Comparison of ENCODE assay signal across 27 cellular contexts in the genomic region with DNA sequence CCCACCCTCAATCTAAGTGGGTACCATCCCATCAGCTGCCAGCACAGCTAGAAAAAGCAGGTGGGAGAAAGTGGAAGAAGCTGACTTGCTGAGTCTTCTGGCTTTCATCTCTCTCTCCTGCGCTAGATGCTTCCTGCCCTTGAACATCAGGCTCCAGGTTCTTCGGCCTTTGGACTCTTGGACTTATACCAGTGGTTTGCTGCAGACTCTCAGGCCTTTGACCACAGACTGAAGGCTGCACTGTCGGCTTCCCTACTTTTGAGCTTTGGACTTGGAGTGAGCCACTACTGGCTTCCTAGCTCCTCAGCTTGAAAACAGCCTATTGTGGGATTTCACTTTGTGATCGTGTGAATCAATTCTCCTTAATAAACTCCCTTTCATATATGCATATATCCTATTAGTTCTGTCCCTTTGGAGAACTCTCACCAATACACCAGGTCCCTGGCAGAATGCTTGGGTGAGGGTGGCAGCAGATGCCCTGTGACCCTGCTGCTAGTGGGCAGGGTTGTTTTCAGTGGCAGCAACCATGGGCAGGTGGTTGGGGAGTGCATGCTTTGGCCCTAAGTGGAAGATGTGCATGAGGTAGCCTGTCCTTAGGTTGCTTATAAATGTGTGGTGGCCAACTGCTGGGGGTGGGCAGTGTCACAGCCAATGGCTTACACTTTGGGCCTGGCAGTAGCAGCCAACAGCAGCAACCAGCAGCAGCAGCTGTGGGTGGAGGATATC. TPM values are rescaled to one million over a fixed set of nuclear protein-coding genes. Genes with fewer than 3 reads are reported as not detected.
DNase-seq lines count a peak whose midpoint lies in the region; ATAC-seq and TF ChIP-seq lines count a peak whose summit lies in the region.
"Had no signal": no experiment of that assay in that cellular context is flagged by ENCODE, and none has a peak within 500 bp of the region (broad histone marks: within the 10 kb centered on the region; RNA-seq: fewer than 3 reads in every experiment).

No MANE protein-coding gene starts in this region.

- peaks cover 3% of the 10 kb centered on the region for H3K9me3 ChIP-seq in hepatocyte (ENCODE audit: low read depth)

- H3K36me3 Mint-ChIP-seq in activated CD8-positive, alpha-beta memory T cell treated with anti-CD3 and anti-CD28 coated beads, Interleukin-2, amount 10 ng/mL, durations not matched to agents 7 days and 5 days = peaks cover 2% of the 10 kb centered on the region
- H3K36me3 Mint-ChIP-seq in stimulated activated naive B cell treated with anti-CD40 and anti-IgM and Interleukin-4, amounts not matched to agents 10 μg/mL and 1 μg/mL and 100 μg/mL, for 72 hours = peaks cover 2 to 17% of the 10 kb centered on the region in 2 donors
- H3K36me3 Mint-ChIP-seq: CD4-positive, CD25-positive, alpha-beta regulatory T cell had no signal

- H3K79me2 ChIP-seq in hepatocyte = no peaks in the 10 kb centered on the region

- H3K36me3 ChIP-seq in hepatocyte (replicated peaks; ENCODE audit: insufficient read depth, low read depth) = no peaks in the 10 kb centered on the region
- H3K36me3 ChIP-seq: SJCRH30 had no signal

- H3K27ac ChIP-seq in hepatocyte = no peak overlapping the region
- H3K27ac ChIP-seq: BLaER1, SJCRH30 had no signal

- CTCF ChIA-PET in activated CD8-positive, alpha-beta memory T cell treated with anti-CD3 and anti-CD28 coated beads, Interleukin-2, amount 10 ng/mL, durations not matched to agents 7 days and 5 days (lab: Charles Lee) = interaction anchor here (1.4 to 1.6 kb wide), 2 partner anchors 11 to 33 kb away, joined by 3 to 4 read pairs; a partner anchor contains a TSS

- H3K27me3 ChIP-seq in hepatocyte = no peaks in the 10 kb centered on the region
- H3K27me3 ChIP-seq: BLaER1, SJCRH30 had no signal

- ATAC-seq in activated CD8-positive, alpha-beta memory T cell treated with anti-CD3 and anti-CD28 coated beads, Interleukin-2, amount 10 ng/mL, durations not matched to agents 7 days and 5 days = peak; percentile 16
- peak in 1 of 2 donors; percentile 12 for ATAC-seq in stimulated activated naive B cell treated with anti-CD40 and anti-IgM and Interleukin-4, amounts not matched to agents 10 μg/mL and 1 μg/mL and 100 μg/mL, for 72 hours (replicated peaks)
- ATAC-seq in GM19397 (IDR thresholded peaks at IDR 0.05; ENCODE audit: unreplicated experiment) = no peak
- ATAC-seq: K562, Right ventricle myocardium inferior had no signal

- no peak for TF ChIP-seq CTCF in hepatocyte (IDR thresholded peaks at IDR 0.05; ENCODE audit: poor library complexity)

- no peak overlapping the region for H3K4me3 Mint-ChIP-seq in activated CD8-positive, alpha-beta memory T cell treated with anti-CD3 and anti-CD28 coated beads, Interleukin-2, amount 10 ng/mL, durations not matched to agents 7 days and 5 days
- no peak overlapping the region for H3K4me3 Mint-ChIP-seq in stimulated activated naive B cell treated with anti-CD40 and anti-IgM and Interleukin-4, amounts not matched to agents 10 μg/mL and 1 μg/mL and 100 μg/mL, for 72 hours
- H3K4me3 Mint-ChIP-seq: CD4-positive, CD25-positive, alpha-beta regulatory T cell had no signal

- H3K4me1 Mint-ChIP-seq in activated CD8-positive, alpha-beta memory T cell treated with anti-CD3 and anti-CD28 coated beads, Interleukin-2, amount 10 ng/mL, durations not matched to agents 7 days and 5 days = peaks cover 12% of the 10 kb centered on the region
- peaks cover 4 to 13% of the 10 kb centered on the region in 2 donors for H3K4me1 Mint-ChIP-seq in stimulated activated naive B cell treated with anti-CD40 and anti-IgM and Interleukin-4, amounts not matched to agents 10 μg/mL and 1 μg/mL and 100 μg/mL, for 72 hours
- H3K4me1 Mint-ChIP-seq: CD4-positive, CD25-positive, alpha-beta regulatory T cell had no signal

- H3K4me3 ChIP-seq in hepatocyte = no peak overlapping the region
- H3K4me3 ChIP-seq: BLaER1, K562, SJCRH30 had no signal

- H3K9me3 Mint-ChIP-seq in activated CD8-positive, alpha-beta memory T cell treated with anti-CD3 and anti-CD28 coated beads, Interleukin-2, amount 10 ng/mL, durations not matched to agents 7 days and 5 days (ENCODE audit: low read depth) = peaks cover 2% of the 10 kb centered on the region
- peaks cover 6 to 17% of the 10 kb centered on the region in 2 donors for H3K9me3 Mint-ChIP-seq in stimulated activated naive B cell treated with anti-CD40 and anti-IgM and Interleukin-4, amounts not matched to agents 10 μg/mL and 1 μg/mL and 100 μg/mL, for 72 hours

- DNase-seq in activated CD8-positive, alpha-beta memory T cell treated with anti-CD3 and anti-CD28 coated beads, Interleukin-2, amount 10 ng/mL, durations not matched to agents 7 days and 5 days = no peak
- DNase-seq in activated CD8-positive, alpha-beta memory T cell treated with anti-CD3 and anti-CD28 coated beads, Interleukin-2, amount 50 U/mL, for 4 hours = no peak
- DNase-seq in hepatocyte (ENCODE audit: low spot score) = peak; percentile 16
- DNase-seq in mucosa of gallbladder (ENCODE audit: low spot score) = peak; percentile 72
- no peak for DNase-seq in stimulated activated naive B cell treated with anti-CD40 and anti-IgM and Interleukin-4, amounts not matched to agents 10 μg/mL and 1 μg/mL and 100 μg/mL, for 72 hours
- DNase-seq in NCI-H526 treated with DMSO at 0.1 percent for 48 hours (lab: John Stamatoyannopoulos, UW) = no peak
- no peak for DNase-seq in HCEC 1CT
- DNase-seq: CD4-positive, CD25-positive, alpha-beta regulatory T cell; GDM1; H7; Kasumi-1; NCI-H1092 treated with DMSO at 0.1 percent for 48 hours; NCI-H1436; NCI-H187; NCI-H2171 treated with DMSO at 0.1 percent for 48 hours; NCI-H345; NCI-H524; NCI-H774; SJCRH30 had no signal

- no peak overlapping the region for H3K4me2 ChIP-seq in hepatocyte
- H3K4me2 ChIP-seq: BLaER1 had no signal

- peaks cover 4% of the 10 kb centered on the region for H3K4me1 ChIP-seq in hepatocyte (ENCODE audit: insufficient read depth)
- H3K4me1 ChIP-seq: BLaER1, SJCRH30 had no signal

- peaks cover 35% of the 10 kb centered on the region for H3K27me3 Mint-ChIP-seq in activated CD8-positive, alpha-beta memory T cell treated with anti-CD3 and anti-CD28 coated beads, Interleukin-2, amount 10 ng/mL, durations not matched to agents 7 days and 5 days
- peaks cover 12 to 23% of the 10 kb centered on the region in 2 donors for H3K27me3 Mint-ChIP-seq in stimulated activated naive B cell treated with anti-CD40 and anti-IgM and Interleukin-4, amounts not matched to agents 10 μg/mL and 1 μg/mL and 100 μg/mL, for 72 hours

- H3K9me2 ChIP-seq in hepatocyte (replicated peaks; ENCODE audit: insufficient read depth) = no peaks in the 10 kb centered on the region

- H2AFZ ChIP-seq in hepatocyte = no peak overlapping the region

- H4K20me1 ChIP-seq in hepatocyte (ENCODE audit: insufficient read depth, poor library complexity, severe bottlenecking) = no peaks in the 10 kb centered on the region
- H4K20me1 ChIP-seq: BLaER1 had no signal

- H3K27ac Mint-ChIP-seq in activated CD8-positive, alpha-beta memory T cell treated with anti-CD3 and anti-CD28 coated beads, Interleukin-2, amount 10 ng/mL, durations not matched to agents 7 days and 5 days = no peak overlapping the region
- H3K27ac Mint-ChIP-seq in stimulated activated naive B cell treated with anti-CD40 and anti-IgM and Interleukin-4, amounts not matched to agents 10 μg/mL and 1 μg/mL and 100 μg/mL, for 72 hours = peak overlapping the region; percentile 59
- H3K27ac Mint-ChIP-seq: CD4-positive, CD25-positive, alpha-beta regulatory T cell had no signal

- 85% methylated on average over 4 of the region's 4 CpGs for WGBS in hepatocyte (ENCODE audit: low lambda C conversion rate, missing lambda C conversion rate)

RNA-seq across cellular contexts. Expression of a gene that starts 10.8 kb away (rescaled TPM):
- total RNA-seq in activated CD8-positive, alpha-beta memory T cell treated with anti-CD3 and anti-CD28 coated beads, Interleukin-2, amount 10 ng/mL, durations not matched to agents 7 days and 5 days = not detected
- not detected in 2 replicates for total RNA-seq in hepatocyte
- not detected in 2 replicates for polyA plus RNA-seq in hepatocyte
- total RNA-seq in mucosa of gallbladder = not detected
- total RNA-seq: CD4-positive, CD25-positive, alpha-beta regulatory T cell; H7; HT1080; K562; M059J; Right ventricle myocardium inferior; RPMI7951; SJCRH30 had no signal
- polyA plus RNA-seq: AG04450; CD4-positive, CD25-positive, alpha-beta regulatory T cell; K562 had no signal

Comparison
In these comparisons a context has a peak if more than half of its experiments do, and no peak if none do; other contexts are left out.
1. DNase-seq: peak in hepatocyte (single experiment) and mucosa of gallbladder (single experiment); none in activated CD8-positive, alpha-beta memory T cell treated with anti-CD3 and anti-CD28 coated beads, Interleukin-2, amount 10 ng/mL, durations not matched to agents 7 days and 5 days (single experiment), activated CD8-positive, alpha-beta memory T cell treated with anti-CD3 and anti-CD28 coated beads, Interleukin-2, amount 50 U/mL, for 4 hours (single experiment), stimulated activated naive B cell treated with anti-CD40 and anti-IgM and Interleukin-4, amounts not matched to agents 10 μg/mL and 1 μg/mL and 100 μg/mL, for 72 hours (single experiment), NCI-H526 treated with DMSO at 0.1 percent for 48 hours (single experiment) and HCEC 1CT (single experiment).